Comparison of ENCODE assay signal across 1 cellular context in genomic region chr19:3397266-3398022, GRCh38.
TF ChIP-seq lines count a peak whose summit lies in the region.

No MANE protein-coding gene starts in this region.

TF ChIP-seq in HepG2, 621 proteins besides CTCF, POLR2A, EP300 and RAD21 (continued from another document):
- no peak for TF ChIP-seq ZNF276 (CRISPR knock-in tag; IDR thresholded peaks at IDR 0.05; ENCODE audit: low read depth)
- no peak for TF ChIP-seq E2F5 (CRISPR knock-in tag; conservative IDR thresholded peaks at IDR 0.05)
- TF ChIP-seq ZMYM3 (CRISPR knock-in tag; IDR thresholded peaks at IDR 0.05): peak; percentile 98
TF ChIP-seq in HepG2: peak in this region for 190.
